8 cellular contexts compared by ENCODE assay signal in genomic region chr22:19291218-19291579, GRCh38.
A peak's percentile ranks its signal among the peaks of the same experiment; 100 is the strongest.
DNase-seq lines count a peak whose midpoint lies in the region; ATAC-seq and TF ChIP-seq lines count a peak whose summit lies in the region.

No MANE protein-coding gene starts in this region.

- H3K27ac ChIP-seq in stomach smooth muscle (ENCODE audit: low read length), result no peak overlapping the region

- TF ChIP-seq CTCF in WI38 (IDR thresholded peaks at IDR 0.05; ENCODE audit: low read depth, low read length), result no peak

- H3K4me3 ChIP-seq in WI38 (ENCODE audit: low read depth, low read length) (peak overlapping the region; percentile 77), stomach smooth muscle (ENCODE audit: low read length in 2 of 2) (peak overlapping the region; percentile 69 to 81)

- H3K27me3 ChIP-seq in stomach smooth muscle (ENCODE audit: control insufficient read depth in 1 of 2, insufficient read depth in 2 of 2, low read length in 2 of 2), result no peaks in the 10 kb centered on the region

- H3K27ac Mint-ChIP-seq in memory B cell, result peak overlapping the region; percentile 39

- H3K4me1 Mint-ChIP-seq in memory B cell, result peaks cover 10% of the 10 kb centered on the region

- peaks cover 20% of the 10 kb centered on the region for H3K4me1 ChIP-seq in stomach smooth muscle (ENCODE audit: control insufficient read depth, insufficient read depth, low read length)

- H3K36me3 ChIP-seq in stomach smooth muscle (ENCODE audit: control insufficient read depth in 2 of 2, insufficient read depth in 2 of 2, low read length in 2 of 2), result no peaks in the 10 kb centered on the region

- peak overlapping the region; percentile 26 to 71 for H3K9ac ChIP-seq in stomach smooth muscle (ENCODE audit: low read length in 2 of 2)

- H3K36me3 Mint-ChIP-seq in memory B cell, result no peaks in the 10 kb centered on the region

- no peaks in the 10 kb centered on the region for H3K9me3 ChIP-seq in stomach smooth muscle (ENCODE audit: control insufficient read depth in 2 of 2, low read length in 2 of 2)

- peaks cover 13% of the 10 kb centered on the region for H3K27me3 Mint-ChIP-seq in memory B cell

- H3K9me3 Mint-ChIP-seq in memory B cell, result no peaks in the 10 kb centered on the region

- H3K4me3 Mint-ChIP-seq in memory B cell, result peak overlapping the region; percentile 85

- peak; percentile 33 for ATAC-seq in GM18502 (IDR thresholded peaks at IDR 0.05; ENCODE audit: poor library complexity, unreplicated experiment)
- peak; percentile 32 for ATAC-seq in HG03159 (IDR thresholded peaks at IDR 0.05; ENCODE audit: unreplicated experiment)
- peak; percentile 26 for ATAC-seq in memory B cell (ENCODE audit: low read depth)
- no peak for ATAC-seq in GM21717 (IDR thresholded peaks at IDR 0.05; ENCODE audit: unreplicated experiment)

- DNase-seq in effector CD8-positive, alpha-beta T cell (lab: John Stamatoyannopoulos, UW), result peak; percentile 16
- DNase-seq in memory B cell (ENCODE audit: low spot score in 2 of 2) (no peak), NCI-H1092 (lab: John Stamatoyannopoulos, UW) (no peak)
